Comparison of ENCODE assay signal across 8 cellular contexts in the genomic region with DNA sequence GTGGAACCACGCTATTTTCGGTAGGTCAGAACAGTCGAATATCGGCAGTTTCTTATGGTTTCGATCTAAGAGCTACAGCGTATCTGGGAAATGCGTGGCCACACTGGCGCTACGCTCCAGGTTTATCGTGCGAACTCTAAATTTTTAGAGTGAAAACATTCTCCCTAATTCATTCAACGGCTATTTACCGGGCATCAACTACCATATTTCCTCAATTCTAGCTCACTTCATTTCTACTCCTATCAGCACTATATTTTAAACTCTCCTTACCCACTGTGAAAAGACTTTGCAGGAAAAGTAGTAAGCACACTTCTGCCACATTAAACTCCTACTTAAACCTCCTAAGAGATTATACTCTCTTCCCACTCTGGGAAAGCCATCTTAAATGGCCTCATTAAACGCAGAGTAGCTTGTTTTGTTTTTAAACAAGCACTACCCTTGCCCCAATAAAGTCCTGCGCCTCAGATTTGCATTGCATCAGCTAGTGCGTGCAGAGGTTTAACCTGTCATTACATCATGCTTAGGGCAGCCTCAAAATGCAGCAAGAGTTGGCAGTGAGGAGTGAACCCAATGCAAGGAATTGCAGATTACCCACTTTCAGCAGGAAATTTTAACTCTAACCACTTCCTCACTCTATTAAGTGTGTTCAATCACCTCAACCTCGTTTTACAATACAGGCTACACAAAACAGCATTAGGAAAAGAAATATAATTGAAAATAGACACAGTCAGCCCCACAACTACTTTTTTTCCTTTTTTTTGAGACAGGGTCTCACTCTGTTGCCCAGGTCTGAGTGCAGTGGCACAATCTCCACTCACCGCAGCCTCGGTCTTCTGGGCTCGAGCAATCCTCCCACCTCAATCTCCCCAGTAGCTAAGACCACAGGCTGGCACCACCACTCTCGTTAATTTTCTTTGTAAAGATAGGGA. TPM values are rescaled to one million over a fixed set of nuclear protein-coding genes. Genes with fewer than 3 reads are reported as not detected.
DNase-seq lines count a peak whose midpoint lies in the region; ATAC-seq and TF ChIP-seq lines count a peak whose summit lies in the region.

No MANE protein-coding gene starts in this region.

- peaks cover 13% of the 10 kb centered on the region for H3K36me3 ChIP-seq in NT2/D1 (ENCODE audit: insufficient read depth, insufficient read length, low read length)

- DNase-seq in CD1c-positive myeloid dendritic cell (ENCODE audit: extremely low spot score) (peak; percentile 76), NT2/D1 (ENCODE audit: low read depth, low spot score) (no peak), foreskin fibroblast (peak; percentile 71 to 93), omental fat pad (ENCODE audit: low spot score) (no peak), cortex of kidney (lab: John Stamatoyannopoulos, UW) (no peak)
- DNase-seq in activated T-helper 9 cell treated with anti-CD3 and anti-CD28 coated beads, Interleukin-2, amount 50 U/mL, for 16 hours (ENCODE audit: low read depth): peak; percentile 34

- no peaks in the 10 kb centered on the region for H3K9me3 ChIP-seq in NT2/D1 (ENCODE audit: insufficient read depth, low read length)

- ATAC-seq in GM18909 (IDR thresholded peaks at IDR 0.05; ENCODE audit: poor library complexity, unreplicated experiment) (peak; percentile 74), HG03135 (IDR thresholded peaks at IDR 0.05; ENCODE audit: unreplicated experiment) (peak; percentile 60), omental fat pad (ENCODE audit: low FRiP score) (peak; percentile 72)

- H3K9ac ChIP-seq in NT2/D1 (ENCODE audit: insufficient read length, low read depth): peak overlapping the region; percentile 53

- H3K27me3 ChIP-seq in NT2/D1 (ENCODE audit: insufficient read depth, insufficient read length): no peaks in the 10 kb centered on the region

- TF ChIP-seq CTCF in foreskin fibroblast (IDR thresholded peaks at IDR 0.05; ENCODE audit: low read depth, low read length) (no peak), omental fat pad (IDR thresholded peaks at IDR 0.05) (no peak)

- H3K4me3 ChIP-seq in NT2/D1 (ENCODE audit: insufficient read length, low read depth) (peak overlapping the region; percentile 50), foreskin fibroblast (ENCODE audit: low read depth in 1 of 2, low read length in 2 of 2) (peak overlapping the region; percentile 57 to 69)

- H3K4me1 ChIP-seq in NT2/D1 (ENCODE audit: insufficient read depth, insufficient read length): peaks cover 3% of the 10 kb centered on the region

RNA-seq across cellular contexts. Expression of a gene that starts 18.8 kb away (rescaled TPM):
- 10 to 100 TPM; 30.7 to 42.7 (median 39.6) TPM for total RNA-seq in omental fat pad

Comparison
In these comparisons a context has a peak if more than half of its experiments do, and no peak if none do; other contexts are left out.
1. DNase-seq: peak in CD1c-positive myeloid dendritic cell (single experiment), activated T-helper 9 cell treated with anti-CD3 and anti-CD28 coated beads, Interleukin-2, amount 50 U/mL, for 16 hours (single experiment) and foreskin fibroblast (2 of 2); none in NT2/D1 (single experiment), omental fat pad (single experiment) and cortex of kidney (single experiment).
2. Peak in every context shown above with its lines, with median percentiles within 50 percentile points of each other: ATAC-seq.